ENCODE assay signal across 8 cellular contexts in the genomic region with DNA sequence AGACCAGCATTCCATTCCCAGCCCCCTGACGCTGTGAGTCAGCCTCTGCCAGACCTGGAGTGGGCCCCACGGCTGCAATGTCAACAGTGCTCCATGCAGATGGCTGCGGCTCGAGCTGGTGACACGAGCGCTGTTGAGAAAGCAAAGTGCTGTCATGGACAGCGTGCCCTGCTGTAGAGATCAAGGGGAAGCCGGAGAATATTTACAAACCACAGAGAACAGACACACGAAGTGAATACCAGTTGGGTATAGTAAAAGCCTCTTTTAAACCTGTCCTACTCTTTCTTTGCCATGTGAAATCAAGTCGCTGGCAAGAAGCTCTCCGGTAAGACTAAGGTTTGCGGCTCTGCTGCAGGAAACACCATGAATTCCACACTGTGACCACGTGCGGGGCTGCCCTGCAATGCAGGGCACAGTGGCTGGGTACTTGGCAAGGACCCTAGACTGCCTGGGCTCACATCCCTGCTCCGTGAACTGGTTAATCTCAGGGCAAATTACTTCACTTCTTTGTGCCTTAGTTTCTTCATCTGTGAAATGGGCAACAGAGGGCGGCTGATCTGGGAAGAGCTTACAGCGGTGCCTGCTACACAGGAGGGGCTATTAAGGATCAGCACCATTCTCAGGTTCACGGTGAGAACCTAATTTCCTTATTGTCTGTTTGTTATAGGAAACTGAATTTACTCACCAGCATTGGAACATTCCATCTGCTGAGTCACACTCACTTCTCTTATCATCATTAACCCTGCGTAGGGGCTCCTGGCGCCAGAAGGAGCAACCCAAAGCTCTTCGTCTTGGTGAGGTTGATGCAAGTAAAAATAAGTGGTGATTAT. TPM values are rescaled to one million over a fixed set of nuclear protein-coding genes. Genes with fewer than 3 reads are reported as not detected.
DNase-seq lines count a peak whose midpoint lies in the region; TF ChIP-seq lines count a peak whose summit lies in the region.

No MANE protein-coding gene starts in this region.

- POLR2A ChIA-PET in GM10248 (lab: Yijun Ruan, JAX), result no interaction called here

- no peak overlapping the region; the same call in 1 of the 2 replicates for H3K4me3 ChIP-seq in WERI-Rb-1 (ENCODE audit: low read depth, low read length)
- H3K4me3 ChIP-seq in kidney epithelial cell (ENCODE audit: low read depth, low read length), result no peak overlapping the region
- no peak overlapping the region for H3K4me3 ChIP-seq in uterus

- TF ChIP-seq POLR2A in uterus (IDR thresholded peaks at IDR 0.05), result no peak

- intact Hi-C loops in uterus (cut with DNase I; ENCODE audit: low total_unique reads), result no loop called here

- no peak for TF ChIP-seq CTCF in WERI-Rb-1 (IDR thresholded peaks at IDR 0.05; ENCODE audit: low read depth, low read length)
- TF ChIP-seq CTCF in kidney epithelial cell (IDR thresholded peaks at IDR 0.05; ENCODE audit: insufficient read depth, low read length, poor library complexity, severe bottlenecking), result no peak
- no peak for TF ChIP-seq CTCF in GM10248 (IDR thresholded peaks at IDR 0.05; ENCODE audit: control extremely low read depth, extremely low read depth, low read depth, missing control alignments)
- TF ChIP-seq CTCF in uterus (IDR thresholded peaks at IDR 0.05), result no peak

- CTCF ChIA-PET in GM10248 (lab: Yijun Ruan, JAX), result interaction anchor here (0.6 to 5.2 kb wide), 4 partner anchors 8 to 140 kb away, joined by 3 to 68 read pairs (median 3); a partner anchor contains a TSS

- no peaks in the 10 kb centered on the region for H3K36me3 ChIP-seq in WERI-Rb-1
- H3K36me3 ChIP-seq in kidney epithelial cell (ENCODE audit: control insufficient read depth, insufficient read depth, low read length), result no peaks in the 10 kb centered on the region
- H3K36me3 ChIP-seq in uterus, result no peaks in the 10 kb centered on the region

- H3K4me1 ChIP-seq in uterus, result no peaks in the 10 kb centered on the region

- H3K27me3 ChIP-seq in WERI-Rb-1 (ENCODE audit: insufficient read depth, low read depth, severe bottlenecking) (no peaks in the 10 kb centered on the region), kidney epithelial cell (ENCODE audit: control insufficient read depth, insufficient read depth, low read length) (no peaks in the 10 kb centered on the region), uterus (no peaks in the 10 kb centered on the region)

- in situ Hi-C loops in ACHN (cut with HindIII; ENCODE audit: low pct_ligation_motif_present, low pct_unique_long_range_greater_than_20kb, low sequenced_read_pairs), result no loop called here

- H3K9me3 ChIP-seq in WERI-Rb-1 (ENCODE audit: severe bottlenecking), result peaks cover 3% of the 10 kb centered on the region
- H3K9me3 ChIP-seq in uterus, result no peaks in the 10 kb centered on the region

- peak overlapping the region; percentile 30; the same call in 1 of the 2 replicates for H3K27ac ChIP-seq in WERI-Rb-1
- no peak overlapping the region for H3K27ac ChIP-seq in uterus

- DNase-seq in ACHN (peak; percentile 90), HT-29 (ENCODE audit: low spot score) (peak; percentile 48), WERI-Rb-1 (no peak), kidney epithelial cell (ENCODE audit: low read depth) (peak; percentile 81), GM10248 (ENCODE audit: extremely low spot score) (no peak), GM19240 (ENCODE audit: insufficient read length, low spot score) (no peak), uterus (no peak)
- no peak for DNase-seq in stimulated activated naive CD4-positive, alpha-beta T cell treated with Interleukin-2 at 50 U/mL for 16 hours (lab: John Stamatoyannopoulos, UW)

RNA-seq across cellular contexts. Expression of a gene that starts 27.8 kb away (rescaled TPM):
- 0.03 TPM in 1 of 2 replicates, not detected in the other for total RNA-seq in HT-29 (2014; rRNA removed; shearing (Covaris generic))
- total RNA-seq in kidney epithelial cell (0.82 and 0.96 TPM in 2 replicates), uterus (under 1 TPM in 2 of 4 donors, not detected in 2; 0.30 to 0.76 TPM)

RNA-seq across cellular contexts. Expression of a gene that starts 31.1 kb away (rescaled TPM):
- total RNA-seq in HT-29 (2014; rRNA removed; shearing (Covaris generic)), result 1.0 and 2.1 TPM in 2 replicates
- 0.54 and 1.2 TPM in 2 replicates for total RNA-seq in kidney epithelial cell
- total RNA-seq in uterus, result 10 to 100 TPM in 3 of 4 donors, 1 to 10 TPM in 1; 7.6 to 71.2 (median 28.7) TPM

Comparison
In these comparisons a context has a peak if more than half of its experiments do, and no peak if none do; other contexts are left out.
1. DNase-seq: peak in ACHN (single experiment), HT-29 (single experiment) and kidney epithelial cell (single experiment); none in WERI-Rb-1 (single experiment), stimulated activated naive CD4-positive, alpha-beta T cell treated with Interleukin-2 at 50 U/mL for 16 hours (single experiment), GM10248 (single experiment), GM19240 (single experiment) and uterus (0 of 2).